ENCODE assay signal across 26 cellular contexts in the genomic region with DNA sequence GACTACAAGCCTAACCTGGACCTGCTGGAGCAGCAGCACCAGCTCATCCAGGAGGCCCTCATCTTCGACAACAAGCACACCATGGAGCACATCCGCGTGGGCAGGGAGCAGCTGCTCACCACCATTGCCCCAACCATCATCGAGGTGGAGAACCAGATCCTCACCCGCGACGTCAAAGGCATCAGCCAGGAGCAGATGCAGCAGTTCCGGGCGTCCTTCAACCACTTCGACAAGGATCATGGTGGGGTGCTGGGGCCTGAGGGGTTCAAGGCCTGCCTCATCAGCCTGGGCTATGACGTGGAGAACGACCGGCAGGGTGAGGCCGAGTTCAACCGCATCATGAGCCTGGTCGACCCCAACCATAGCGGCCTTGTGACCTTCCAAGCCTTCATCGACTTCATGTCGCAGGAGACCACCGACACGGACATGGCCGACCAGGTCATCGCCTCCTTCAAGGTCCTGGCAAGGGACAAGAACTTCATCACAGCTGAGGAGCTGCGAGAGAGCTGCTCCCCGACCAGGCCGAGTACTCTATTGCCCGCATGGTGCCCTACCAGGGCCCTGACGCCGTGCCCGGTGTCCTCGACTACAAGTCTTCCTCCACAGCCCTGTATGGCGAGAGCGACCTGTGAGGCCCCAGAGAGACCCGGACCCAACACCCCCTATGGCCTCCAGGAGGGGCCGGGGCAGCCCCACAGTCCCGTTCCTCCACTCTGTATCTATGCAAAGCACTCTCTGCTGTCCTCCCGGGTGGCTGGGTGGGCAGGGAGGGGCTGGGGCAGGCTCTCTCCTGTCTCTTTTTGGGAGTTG.
DNase-seq lines count a peak whose midpoint lies in the region; ATAC-seq, FAIRE-seq and TF ChIP-seq lines count a peak whose summit lies in the region.
"Had no signal": no experiment of that assay in that cellular context is flagged by ENCODE, and none has a peak within 500 bp of the region (broad histone marks: within the 10 kb centered on the region; RNA-seq: fewer than 3 reads in every experiment).

No MANE protein-coding gene starts in this region.

- no peaks in the 10 kb centered on the region for H3K4me1 ChIP-seq in right lobe of liver
- H3K4me1 ChIP-seq in HepG2 (ENCODE audit: insufficient read depth, low read length): no peaks in the 10 kb centered on the region
- no peaks in the 10 kb centered on the region for H3K4me1 ChIP-seq in lower lobe of right lung
- no peaks in the 10 kb centered on the region for H3K4me1 ChIP-seq in spleen
- H3K4me1 ChIP-seq in naive thymus-derived CD4-positive, alpha-beta T cell (ENCODE audit: control insufficient read depth in 2 of 2, insufficient read depth in 2 of 2, low read length in 2 of 2): no peaks in the 10 kb centered on the region
- H3K4me1 ChIP-seq: A549; BLaER1 treated with 17β-estradiol and CSF1 and Interleukin-3, amounts not matched to agents 10 nM and 100 nM; SJSA1 had no signal

- no peaks in the 10 kb centered on the region for H3K9me3 ChIP-seq in right lobe of liver
- no peaks in the 10 kb centered on the region for H3K9me3 ChIP-seq in HepG2 (ENCODE audit: low read length)
- H3K9me3 ChIP-seq in lower lobe of right lung: no peaks in the 10 kb centered on the region
- H3K9me3 ChIP-seq in spleen: peaks cover 0 to 18% (median 0%) of the 10 kb centered on the region in 8 donors
- no peaks in the 10 kb centered on the region for H3K9me3 ChIP-seq in naive thymus-derived CD4-positive, alpha-beta T cell (ENCODE audit: control insufficient read depth in 2 of 3, low read length in 3 of 3)
- H3K9me3 ChIP-seq: A549, SJSA1 had no signal

- no peak overlapping the region for H3K9ac ChIP-seq in HepG2 (ENCODE audit: insufficient read depth, low read depth, low read length)
- H3K9ac ChIP-seq: BLaER1 treated with 17β-estradiol and CSF1 and Interleukin-3, amounts not matched to agents 10 nM and 100 nM; GM23248 had no signal

- no peak for TF ChIP-seq EP300 in HepG2 (IDR thresholded peaks at IDR 0.05; ENCODE audit: low read depth in 2 of 2, low read length in 2 of 2)
- no peak for TF ChIP-seq EP300 in HepG2 (CRISPR knock-in tag; IDR thresholded peaks at IDR 0.05; ENCODE audit: borderline replicate concordance)

- H3K27me3 ChIP-seq in right lobe of liver (no peaks in the 10 kb centered on the region), HepG2 (ENCODE audit: control insufficient read depth in 1 of 2, insufficient read depth in 2 of 2, low read length in 2 of 2) (no peaks in the 10 kb centered on the region), lower lobe of right lung (ENCODE audit: low read depth) (no peaks in the 10 kb centered on the region), spleen (replicated peaks in 1 of 7) (no peaks in the 10 kb centered on the region), H7 (ENCODE audit: control insufficient read depth, insufficient read depth, low read length) (no peaks in the 10 kb centered on the region)
- H3K27me3 ChIP-seq in naive thymus-derived CD4-positive, alpha-beta T cell (ENCODE audit: control insufficient read depth in 2 of 2, insufficient read depth in 2 of 2, low read length in 2 of 2): no peaks in the 10 kb centered on the region
- H3K27me3 ChIP-seq: BLaER1 treated with 17β-estradiol and CSF1 and Interleukin-3, amounts not matched to agents 10 nM and 100 nM; SJSA1 had no signal

- H3K4me1 Mint-ChIP-seq in naive thymus-derived CD4-positive, alpha-beta T cell: no peaks in the 10 kb centered on the region
- H3K4me1 Mint-ChIP-seq: H9 had no signal

- no peak for FAIRE-seq in HepG2 (lab: Jason Lieb, UNC)
- FAIRE-seq: A549, D721Med, GM18507, HTR-8/SVneo had no signal

- no peak overlapping the region for H3K4me2 ChIP-seq in HepG2 (ENCODE audit: low read depth, low read length)
- H3K4me2 ChIP-seq: A549; BLaER1 treated with 17β-estradiol and CSF1 and Interleukin-3, amounts not matched to agents 10 nM and 100 nM; PC-9 had no signal

- BruUV-seq in HepG2 (replicated peaks; lab: Mats Ljungman, UMichigan): no TSS peak

- POLR2A ChIA-PET in HepG2 (lab: Yijun Ruan, JAX): no interaction called here
- POLR2A ChIA-PET in naive thymus-derived CD4-positive, alpha-beta T cell (lab: Charles Lee): no interaction called here

- H4K20me1 ChIP-seq in HepG2 (ENCODE audit: insufficient read depth, low read length): no peaks in the 10 kb centered on the region
- H4K20me1 ChIP-seq: BLaER1 treated with 17β-estradiol and CSF1 and Interleukin-3, amounts not matched to agents 10 nM and 100 nM had no signal

- no peak overlapping the region for H3K27ac Mint-ChIP-seq in naive thymus-derived CD4-positive, alpha-beta T cell
- H3K27ac Mint-ChIP-seq: CD4-positive, alpha-beta T cell; H9 had no signal

- no peak for TF ChIP-seq POLR2A in right lobe of liver (IDR thresholded peaks at IDR 0.05)
- TF ChIP-seq POLR2A in HepG2 (IDR thresholded peaks at IDR 0.05; ENCODE audit: insufficient read depth in 1 of 2, low read depth in 2 of 2, low read length in 2 of 2): no peak
- TF ChIP-seq POLR2A in spleen (IDR thresholded peaks at IDR 0.05): no peak

- TF ChIP-seq CTCF in right lobe of liver (IDR thresholded peaks at IDR 0.05) (no peak), HepG2 (CRISPR knock-in tag; IDR thresholded peaks at IDR 0.05) (no peak), lower lobe of right lung (IDR thresholded peaks at IDR 0.05) (no peak), spleen (IDR thresholded peaks at IDR 0.05 in 8 of 11, conservative IDR thresholded peaks at IDR 0.05 in 3 of 11) (no peak)

- H3K27ac ChIP-seq in right lobe of liver: no peak overlapping the region
- H3K27ac ChIP-seq in HepG2 (ENCODE audit: extremely low read length, insufficient read depth, low read length): no peak overlapping the region
- H3K27ac ChIP-seq in lower lobe of right lung: no peak overlapping the region
- no peak overlapping the region for H3K27ac ChIP-seq in spleen
- H3K27ac ChIP-seq in naive thymus-derived CD4-positive, alpha-beta T cell (ENCODE audit: low read depth, low read length): no peak overlapping the region
- H3K27ac ChIP-seq: A549; BLaER1 treated with 17β-estradiol and CSF1 and Interleukin-3, amounts not matched to agents 10 nM and 100 nM; GM23248; PC-9; SJSA1 had no signal

- in situ Hi-C loops in HepG2 (cut with HindIII; ENCODE audit: extremely low pct_ligation_motif_present, low pct_unique_long_range_greater_than_20kb): no loop called here
- in situ Hi-C loops in G401 (cut with HindIII; ENCODE audit: low sequenced_read_pairs): no loop called here

- CTCF ChIA-PET in HepG2 (lab: Yijun Ruan, JAX; ENCODE audit: low intra/inter-chr PET ratio, low total read pairs): no interaction called here
- CTCF ChIA-PET in naive thymus-derived CD4-positive, alpha-beta T cell (lab: Charles Lee): no interaction called here

- no peak overlapping the region for H2AFZ ChIP-seq in HepG2 (ENCODE audit: low read length)
- H2AFZ ChIP-seq: GM23248, PC-9 had no signal

- no peaks in the 10 kb centered on the region for H3K79me2 ChIP-seq in HepG2 (ENCODE audit: insufficient read depth, low read length)

- peaks cover 0 to 4% (median 0%) of the 10 kb centered on the region in 11 donors for H3K9me3 Mint-ChIP-seq in naive thymus-derived CD4-positive, alpha-beta T cell
- H3K9me3 Mint-ChIP-seq: CD4-positive, alpha-beta T cell had no signal

- no peak for TF ChIP-seq RAD21 in HepG2 (CRISPR knock-in tag; IDR thresholded peaks at IDR 0.05)

- H3K4me3 ChIP-seq in right lobe of liver (no peak overlapping the region), HepG2 (replicated peaks in 1 of 3; ENCODE audit: insufficient read depth in 1 of 3, low read depth in 2 of 3, low read length in 3 of 3) (no peak overlapping the region), lower lobe of right lung (no peak overlapping the region), spleen (no peak overlapping the region), H7 (ENCODE audit: insufficient read depth, low read depth, low read length) (no peak overlapping the region)
- no peak overlapping the region for H3K4me3 ChIP-seq in naive thymus-derived CD4-positive, alpha-beta T cell (ENCODE audit: low read length)
- H3K4me3 ChIP-seq: A549; BLaER1 treated with 17β-estradiol and CSF1 and Interleukin-3, amounts not matched to agents 10 nM and 100 nM; GM23248; PC-9; SJSA1 had no signal

- H3K36me3 Mint-ChIP-seq in naive thymus-derived CD4-positive, alpha-beta T cell: no peaks in the 10 kb centered on the region

- H3K36me3 ChIP-seq in right lobe of liver (no peaks in the 10 kb centered on the region), HepG2 (replicated peaks in 1 of 2; ENCODE audit: control insufficient read depth in 1 of 2, insufficient read depth in 2 of 2, low read length in 2 of 2) (no peaks in the 10 kb centered on the region), lower lobe of right lung (no peaks in the 10 kb centered on the region), spleen (no peaks in the 10 kb centered on the region), H7 (replicated peaks; ENCODE audit: control insufficient read depth, insufficient read depth, low read length) (no peaks in the 10 kb centered on the region)
- H3K36me3 ChIP-seq in naive thymus-derived CD4-positive, alpha-beta T cell (ENCODE audit: control insufficient read depth in 2 of 3, insufficient read depth in 3 of 3, low read length in 3 of 3): no peaks in the 10 kb centered on the region
- H3K36me3 ChIP-seq: BLaER1 treated with 17β-estradiol and CSF1 and Interleukin-3, amounts not matched to agents 10 nM and 100 nM; SJSA1 had no signal

- no peaks in the 10 kb centered on the region for H3K27me3 Mint-ChIP-seq in naive thymus-derived CD4-positive, alpha-beta T cell
- H3K27me3 Mint-ChIP-seq: CD4-positive, alpha-beta T cell had no signal

- DNase-seq in right lobe of liver (peak in 2 of 3 donors; percentile 13 to 46), HepG2 (ENCODE audit: low spot score) (no peak), lower lobe of right lung (peak; percentile 39), spleen (peak; percentile 70), H7 (no peak), G401 (ENCODE audit: low spot score) (no peak)
- no peak for DNase-seq in naive thymus-derived CD4-positive, alpha-beta T cell
- DNase-seq: AML-193, GM23248, KBM-7, MV-4-11, NCI-H1105 treated with DMSO at 0.1 percent for 48 hours, NCI-H146, NCI-H2029, NCI-H2227 treated with DMSO at 0.1 percent for 48 hours, NCI-H526 treated with DMSO at 0.1 percent for 48 hours, PC-9 had no signal

- 89% methylated on average over 20 of the region's 37 CpGs for WGBS in right lobe of liver (ENCODE audit: insufficient coverage, low coverage, low lambda C conversion rate, missing lambda C conversion rate)
- 81% methylated on average over 10 of the region's 37 CpGs for WGBS in HepG2 (ENCODE audit: low lambda C conversion rate)
- WGBS in spleen, 5 donors: 93 to 96% (median 95%) methylated on average over 31 to 37 of the region's 37 CpGs

- intact Hi-C loops in right lobe of liver (cut with DNase I) (no loop called here), HepG2 (cut with micrococcal nuclease; ENCODE audit: unreplicated experiment) (no loop called here), lower lobe of right lung (cut with DNase I) (no loop called here), spleen (cut with DNase I; ENCODE audit: low total_unique reads) (no loop called here)
- intact Hi-C loops in naive thymus-derived CD4-positive, alpha-beta T cell (cut with micrococcal nuclease): no loop called here

- peak in 1 of 4 donors; percentile 33 for ATAC-seq in right lobe of liver
- ATAC-seq in HepG2: no peak; the same call in 1 of the 3 replicates
- ATAC-seq in lower lobe of right lung: peak in 1 of 2 donors; percentile 15
- no peak for ATAC-seq in HG02610 (IDR thresholded peaks at IDR 0.05; ENCODE audit: unreplicated experiment)
- ATAC-seq in naive thymus-derived CD4-positive, alpha-beta T cell: no peak

- no peak overlapping the region for H3K4me3 Mint-ChIP-seq in naive thymus-derived CD4-positive, alpha-beta T cell
- H3K4me3 Mint-ChIP-seq: CD4-positive, alpha-beta T cell; H9 had no signal

Comparison
In these comparisons a context has a peak if more than half of its experiments do, and no peak if none do; other contexts are left out.
1. DNase-seq: peak in right lobe of liver (2 of 3), lower lobe of right lung (single experiment) and spleen (single experiment); none in HepG2 (single experiment), naive thymus-derived CD4-positive, alpha-beta T cell (0 of 9), H7 (single experiment) and G401 (single experiment).